In genomic region chr2:112891333-112891950, GRCh38 we compare ENCODE assay signal across 25 cellular contexts. TPM values are rescaled to one million over a fixed set of nuclear protein-coding genes. Genes with fewer than 3 reads are reported as not detected.
DNase-seq lines count a peak whose midpoint lies in the region; ATAC-seq, FAIRE-seq and TF ChIP-seq lines count a peak whose summit lies in the region.
"Had no signal": no experiment of that assay in that cellular context is flagged by ENCODE, and none has a peak within 500 bp of the region (broad histone marks: within the 10 kb centered on the region; RNA-seq: fewer than 3 reads in every experiment).

No MANE protein-coding gene starts in this region.

- no peak for ATAC-seq in psoas muscle
- ATAC-seq: stimulated activated memory B cell treated with anti-CD40 and anti-IgM and Interleukin-4, amounts not matched to agents 10 μg/mL and 1 μg/mL and 100 μg/mL, for 72 hours had no signal

- H3K4me3 ChIP-seq in WERI-Rb-1 (ENCODE audit: low read depth, low read length) (no peak overlapping the region), psoas muscle (no peak overlapping the region)
- H3K4me3 ChIP-seq: HAP-1, lower lobe of right lung, sigmoid colon had no signal

- DNase-seq in NCI-H82 (lab: John Stamatoyannopoulos, UW), result peak; percentile 34
- DNase-seq in NCI-H82 treated with DMSO at 0.1 percent for 48 hours (lab: John Stamatoyannopoulos, UW; ENCODE audit: unreplicated experiment), result no peak
- DNase-seq in WERI-Rb-1, result peak; percentile 55
- DNase-seq in inferior parietal cortex (ENCODE audit: extremely low spot score), result peak; percentile 29
- DNase-seq in urothelium cell line (ENCODE audit: low spot score), result peak; percentile 87
- no peak for DNase-seq in stimulated activated CD4-positive, alpha-beta T cell treated with anti-CD3 and anti-CD28 coated beads, Interleukin-2, amount 100 ng/mL, for 48 hours
- no peak for DNase-seq in psoas muscle
- no peak for DNase-seq in GDM1 (lab: John Stamatoyannopoulos, UW)
- DNase-seq: activated CD4-positive, alpha-beta T cell treated with anti-CD3 and anti-CD28 coated beads for 48 hours; activated T-cell treated with anti-CD3 and anti-CD28 coated beads, Interleukin-2, amount 50 U/mL, for 48 hours; CD4-positive, alpha-beta memory T cell; erythroblast; KBM-7; lower lobe of right lung; NCI-H1436 treated with DMSO at 0.1 percent for 48 hours; SHP77; sigmoid colon; T-helper 9 cell had no signal

- H3K27ac ChIP-seq in WERI-Rb-1 (no peak overlapping the region), psoas muscle (no peak overlapping the region)
- H3K27ac ChIP-seq: lower lobe of right lung, sigmoid colon had no signal

- H3K4me1 ChIP-seq in psoas muscle, result no peaks in the 10 kb centered on the region
- H3K4me1 ChIP-seq: HAP-1, lower lobe of right lung, sigmoid colon had no signal

- FAIRE-seq in urothelium cell line (lab: Jason Lieb, UNC), result no peak
- FAIRE-seq: A204.1 had no signal

- peaks cover 5% of the 10 kb centered on the region for H3K9me3 ChIP-seq in WERI-Rb-1 (ENCODE audit: severe bottlenecking)
- no peaks in the 10 kb centered on the region for H3K9me3 ChIP-seq in psoas muscle
- H3K9me3 ChIP-seq: HAP-1, lower lobe of right lung, sigmoid colon had no signal

- TF ChIP-seq CTCF in WERI-Rb-1 (IDR thresholded peaks at IDR 0.05; ENCODE audit: low read depth, low read length) (no peak), psoas muscle (IDR thresholded peaks at IDR 0.05) (no peak)

- 87 to 91% (median 88%) methylated on average over 6 of the region's 6 CpGs for WGBS in psoas muscle, 3 donors

- H3K36me3 ChIP-seq in WERI-Rb-1, result no peaks in the 10 kb centered on the region
- H3K36me3 ChIP-seq in psoas muscle (ENCODE audit: insufficient read depth in 1 of 2, low read depth in 1 of 2), result no peaks in the 10 kb centered on the region
- H3K36me3 ChIP-seq: HAP-1, lower lobe of right lung, sigmoid colon had no signal

- intact Hi-C loops in psoas muscle (cut with DNase I), result no loop called here

- H3K27me3 ChIP-seq in WERI-Rb-1 (ENCODE audit: insufficient read depth, low read depth, severe bottlenecking) (no peaks in the 10 kb centered on the region), psoas muscle (ENCODE audit: insufficient read depth in 3 of 3, low read length in 2 of 3) (peaks cover 0 to 2% (median 0%) of the 10 kb centered on the region in 3 donors)
- H3K27me3 ChIP-seq: sigmoid colon had no signal

RNA-seq across cellular contexts. Expression of gene IL37, which starts 19.5 kb away (rescaled TPM):
- not detected for total RNA-seq in psoas muscle
- polyA plus RNA-seq in psoas muscle, result not detected
- total RNA-seq: CD4-positive, alpha-beta memory T cell; cerebellum; lower lobe of right lung; sigmoid colon; urinary bladder had no signal
- polyA plus RNA-seq: adipose tissue; CD4-positive, alpha-beta memory T cell; neural cell; urinary bladder had no signal

RNA-seq across cellular contexts. Expression of gene IL1B, which starts 54.9 kb away (rescaled TPM):
- under 1 TPM in 3 of 4 donors, not detected in 1; 0.25 to 0.42 (median 0.28) TPM for total RNA-seq in psoas muscle
- under 1 TPM; 0.06 to 0.38 (median 0.25) TPM for polyA plus RNA-seq in psoas muscle
- polyA plus RNA-seq: CD4-positive, alpha-beta memory T cell; neural cell had no signal

Comparison
In these comparisons a context has a peak if more than half of its experiments do, and no peak if none do; other contexts are left out.
1. DNase-seq: peak in NCI-H82 (single experiment), WERI-Rb-1 (single experiment), inferior parietal cortex (single experiment) and urothelium cell line (single experiment); none in NCI-H82 treated with DMSO at 0.1 percent for 48 hours (single experiment), stimulated activated CD4-positive, alpha-beta T cell treated with anti-CD3 and anti-CD28 coated beads, Interleukin-2, amount 100 ng/mL, for 48 hours (0 of 2), psoas muscle (0 of 2) and GDM1 (single experiment).